Comparison of ENCODE assay signal across 16 cellular contexts in genomic region chr12:106128526-106129430, GRCh38. TPM values are rescaled to one million over a fixed set of nuclear protein-coding genes. Genes with fewer than 3 reads are reported as not detected.
DNase-seq lines count a peak whose midpoint lies in the region; TF ChIP-seq lines count a peak whose summit lies in the region.
"Had no signal": no experiment of that assay in that cellular context is flagged by ENCODE, and none has a peak within 500 bp of the region (broad histone marks: within the 10 kb centered on the region; RNA-seq: fewer than 3 reads in every experiment).

No MANE protein-coding gene starts in this region.

- TF ChIP-seq CTCF in RWPE1 (conservative IDR thresholded peaks at IDR 0.05; ENCODE audit: low read depth) (no peak), neural crest cell (conservative IDR thresholded peaks at IDR 0.05) (no peak), MCF 10A (IDR thresholded peaks at IDR 0.05; ENCODE audit: unreplicated experiment) (no peak)

- peak; percentile 39 for DNase-seq in DMS53 (lab: John Stamatoyannopoulos, UW)
- no peak for DNase-seq in DMS53 treated with DMSO at 0.1 percent for 48 hours (lab: John Stamatoyannopoulos, UW; ENCODE audit: unreplicated experiment)
- peak; percentile 44 for DNase-seq in NCI-H1105 (lab: John Stamatoyannopoulos, UW)
- no peak for DNase-seq in RWPE1 (ENCODE audit: low spot score)
- no peak for DNase-seq in neural crest cell (ENCODE audit: low read depth, low spot score)
- DNase-seq in MCF 10A (ENCODE audit: unreplicated experiment), result no peak
- no peak for DNase-seq in NCI-H526 treated with DMSO at 0.1 percent for 48 hours (lab: John Stamatoyannopoulos, UW)
- DNase-seq in 8988T, result no peak
- DNase-seq: activated CD8-positive, alpha-beta T cell treated with anti-CD3 and anti-CD28 coated beads, Interleukin-2, amount 10 ng/mL, durations not matched to agents 7 days and 5 days; CD4-positive, alpha-beta memory T cell; MG63; sigmoid colon; stimulated activated CD4-positive, alpha-beta T cell treated with anti-CD3 and anti-CD28 coated beads, Interleukin-4, amount 100 ng/mL, for 24 hours; upper lobe of right lung had no signal

- H3K27ac ChIP-seq in RWPE1, result peak overlapping the region; percentile 16; the same call in 1 of the 2 replicates
- H3K27ac ChIP-seq: hepatocyte, SJSA1 had no signal

- peaks cover 2% of the 10 kb centered on the region for H3K27me3 Mint-ChIP-seq in neural crest cell (ENCODE audit: low read depth)
- no peaks in the 10 kb centered on the region for H3K27me3 Mint-ChIP-seq in MCF 10A (ENCODE audit: insufficient read depth, unreplicated experiment)

- CTCF ChIA-PET in RWPE1 (lab: Yijun Ruan, JAX) (interaction anchor here (0.6 kb wide), 1 partner anchor 786 kb away, joined by 5 read pairs; no protein-coding TSS in a partner anchor), MCF 10A (lab: Yijun Ruan, JAX) (interaction anchor here (0.6 to 3.8 kb wide), 5 partner anchors 7 to 865 kb away, joined by 3 to 20 read pairs (median 3); no protein-coding TSS in a partner anchor)

- H3K4me1 Mint-ChIP-seq in neural crest cell, result peaks cover 75% of the 10 kb centered on the region
- H3K4me1 Mint-ChIP-seq in MCF 10A (ENCODE audit: insufficient read depth, unreplicated experiment), result peaks cover 36% of the 10 kb centered on the region
- H3K4me1 Mint-ChIP-seq: CD4-positive, alpha-beta memory T cell had no signal

- POLR2A ChIA-PET in RWPE1 (lab: Yijun Ruan, JAX; ENCODE audit: low non-redundant PET), result no interaction called here
- POLR2A ChIA-PET in MCF 10A (lab: Yijun Ruan, JAX), result no interaction called here

- H3K9me3 Mint-ChIP-seq in neural crest cell (no peaks in the 10 kb centered on the region), MCF 10A (ENCODE audit: unreplicated experiment) (no peaks in the 10 kb centered on the region)
- H3K9me3 Mint-ChIP-seq: CD4-positive, alpha-beta memory T cell had no signal

- H3K4me3 Mint-ChIP-seq in neural crest cell (no peak overlapping the region), MCF 10A (ENCODE audit: unreplicated experiment) (no peak overlapping the region)
- H3K4me3 Mint-ChIP-seq: activated CD8-positive, alpha-beta T cell treated with anti-CD3 and anti-CD28 coated beads, Interleukin-2, amount 10 ng/mL, durations not matched to agents 7 days and 5 days; CD4-positive, alpha-beta memory T cell had no signal

- BruUV-seq in MCF 10A (replicated peaks; lab: Mats Ljungman, UMichigan), result no TSS peak

- H3K27ac Mint-ChIP-seq in neural crest cell (ENCODE audit: unreplicated experiment) (peak overlapping the region; percentile 28), MCF 10A (ENCODE audit: low read depth, unreplicated experiment) (no peak overlapping the region)
- H3K27ac Mint-ChIP-seq: activated CD8-positive, alpha-beta T cell treated with anti-CD3 and anti-CD28 coated beads, Interleukin-2, amount 10 ng/mL, durations not matched to agents 7 days and 5 days; CD4-positive, alpha-beta memory T cell had no signal

- H3K36me3 Mint-ChIP-seq in neural crest cell (ENCODE audit: low read depth) (no peaks in the 10 kb centered on the region), MCF 10A (ENCODE audit: insufficient read depth, unreplicated experiment) (no peaks in the 10 kb centered on the region)
- H3K36me3 Mint-ChIP-seq: CD4-positive, alpha-beta memory T cell had no signal

- intact Hi-C loops in MCF 10A (cut with micrococcal nuclease), result no loop called here

RNA-seq across cellular contexts. Expression of gene NUAK1, which starts 10.0 kb away (rescaled TPM):
- total RNA-seq in neural crest cell (35.3 and 35.6 TPM in 2 replicates), MCF 10A (2022) (2.6 and 3.4 TPM in 2 replicates)
- total RNA-seq: activated CD8-positive, alpha-beta T cell treated with anti-CD3 and anti-CD28 coated beads, Interleukin-2, amount 10 ng/mL, durations not matched to agents 7 days and 5 days; CD4-positive, alpha-beta memory T cell had no signal

Comparison
In these comparisons a context has a peak if more than half of its experiments do, and no peak if none do; other contexts are left out.
1. DNase-seq: peak in DMS53 (single experiment) and NCI-H1105 (single experiment); none in DMS53 treated with DMSO at 0.1 percent for 48 hours (single experiment), RWPE1 (single experiment), neural crest cell (single experiment), MCF 10A (single experiment), NCI-H526 treated with DMSO at 0.1 percent for 48 hours (single experiment) and 8988T (single experiment).